Comparison of ENCODE assay signal across 8 cellular contexts in genomic region chr18:59265246-59266018, GRCh38. TPM values are rescaled to one million over a fixed set of nuclear protein-coding genes. Genes with fewer than 3 reads are reported as not detected.
A peak's percentile ranks its signal among the peaks of the same experiment; 100 is the strongest.
DNase-seq lines count a peak whose midpoint lies in the region; ATAC-seq and TF ChIP-seq lines count a peak whose summit lies in the region.

No MANE protein-coding gene starts in this region.

- no peak overlapping the region for H3K27ac ChIP-seq in CD8-positive, alpha-beta memory T cell (ENCODE audit: low read depth, low read length)
- H3K27ac ChIP-seq in OCI-LY1 (ENCODE audit: low read depth, low read length, poor library complexity, severe bottlenecking) (no peak overlapping the region), MM.1S (ENCODE audit: low read length) (no peak overlapping the region)

- DNase-seq in CD8-positive, alpha-beta memory T cell, result no peak
- DNase-seq in fibroblast of the aortic adventitia (ENCODE audit: low read depth) (no peak), amygdala (lab: John Stamatoyannopoulos, UW) (no peak), NCI-H226 (no peak), MM.1S (no peak)
- DNase-seq in stimulated activated CD8-positive, alpha-beta memory T cell treated with anti-CD3 and anti-CD28 coated beads, Interleukin-2, amount 100 ng/mL, for 48 hours (ENCODE audit: low read depth in 2 of 2), result peak; percentile 28 to 40

- peaks cover 31% of the 10 kb centered on the region for H3K27me3 ChIP-seq in CD8-positive, alpha-beta memory T cell (ENCODE audit: insufficient read depth, low read length, poor library complexity, severe bottlenecking)
- H3K27me3 ChIP-seq in OCI-LY1 (ENCODE audit: insufficient read depth, low read length) (0 out of 2 replicates have a peak, but pooled peaks cover 3% of the 10 kb centered on the region), MM.1S (replicated peaks; ENCODE audit: insufficient read depth, low read length) (peaks cover 39% of the 10 kb centered on the region)

- H3K36me3 ChIP-seq in CD8-positive, alpha-beta memory T cell (ENCODE audit: insufficient read depth, low read length), result no peaks in the 10 kb centered on the region
- no peaks in the 10 kb centered on the region for H3K36me3 ChIP-seq in OCI-LY1 (ENCODE audit: insufficient read depth, low read length)
- no peaks in the 10 kb centered on the region for H3K36me3 ChIP-seq in MM.1S (replicated peaks; ENCODE audit: insufficient read depth, low read length)

- H3K79me2 ChIP-seq in OCI-LY1 (ENCODE audit: insufficient read depth, low read length) (no peaks in the 10 kb centered on the region), MM.1S (ENCODE audit: low read length) (no peaks in the 10 kb centered on the region)

- H3K27ac Mint-ChIP-seq in CD8-positive, alpha-beta memory T cell, result no peak overlapping the region

- peak overlapping the region in 6 of 7 donors; percentile 29 to 73 (median 38) for H3K4me3 Mint-ChIP-seq in CD8-positive, alpha-beta memory T cell

- peaks cover 67 to 79% of the 10 kb centered on the region in 2 donors for H3K27me3 Mint-ChIP-seq in CD8-positive, alpha-beta memory T cell

- CTCF ChIA-PET in CD8-positive, alpha-beta memory T cell (lab: Charles Lee), result no interaction called here

- H3K4me1 Mint-ChIP-seq in CD8-positive, alpha-beta memory T cell, result peaks cover 17 to 43% (median 25%) of the 10 kb centered on the region in 3 donors

- H3F3A ChIP-seq in OCI-LY1 (ENCODE audit: insufficient read depth, low read length) (no peaks in the 10 kb centered on the region), MM.1S (ENCODE audit: insufficient read depth, low read length) (no peaks in the 10 kb centered on the region)

- POLR2A ChIA-PET in CD8-positive, alpha-beta memory T cell (lab: Charles Lee), result no interaction called here

- no peaks in the 10 kb centered on the region for H3K36me3 Mint-ChIP-seq in CD8-positive, alpha-beta memory T cell

- H3K9me3 ChIP-seq in CD8-positive, alpha-beta memory T cell (ENCODE audit: low read length), result no peaks in the 10 kb centered on the region
- H3K9me3 ChIP-seq in OCI-LY1 (ENCODE audit: low read length), result no peaks in the 10 kb centered on the region
- H3K9me3 ChIP-seq in MM.1S (replicated peaks; ENCODE audit: insufficient read depth, low read length), result no peaks in the 10 kb centered on the region

- H3K4me1 ChIP-seq in CD8-positive, alpha-beta memory T cell (ENCODE audit: insufficient read depth, low read length), result no peaks in the 10 kb centered on the region
- H3K4me1 ChIP-seq in OCI-LY1 (ENCODE audit: insufficient read depth, low read length, severe bottlenecking), result peaks cover 6% of the 10 kb centered on the region
- no peaks in the 10 kb centered on the region for H3K4me1 ChIP-seq in MM.1S (ENCODE audit: low read length)

- no peaks in the 10 kb centered on the region for H4K20me1 ChIP-seq in OCI-LY1 (ENCODE audit: insufficient read depth, low read length)
- H4K20me1 ChIP-seq in MM.1S (ENCODE audit: insufficient read depth, low read length), result no peaks in the 10 kb centered on the region

- peak; percentile 58 for ATAC-seq in GM19463 (IDR thresholded peaks at IDR 0.05; ENCODE audit: unreplicated experiment)

- H3K9ac ChIP-seq in OCI-LY1 (ENCODE audit: low read length) (no peak overlapping the region), MM.1S (ENCODE audit: low read length) (no peak overlapping the region)

- TF ChIP-seq CTCF in OCI-LY1 (IDR thresholded peaks at IDR 0.05; ENCODE audit: low read length), result no peak
- no peak for TF ChIP-seq CTCF in fibroblast of the aortic adventitia (IDR thresholded peaks at IDR 0.05; ENCODE audit: insufficient read depth, low read length)
- TF ChIP-seq CTCF in MM.1S (IDR thresholded peaks at IDR 0.05; ENCODE audit: low read length), result no peak

- no peak overlapping the region for H3K4me3 ChIP-seq in CD8-positive, alpha-beta memory T cell (ENCODE audit: low read length)
- H3K4me3 ChIP-seq in OCI-LY1 (ENCODE audit: low read depth, low read length, poor library complexity, severe bottlenecking) (peak overlapping the region; percentile 49), fibroblast of the aortic adventitia (ENCODE audit: low read depth, low read length) (peak overlapping the region; percentile 41), MM.1S (ENCODE audit: low read length) (no peak overlapping the region)

- H3K4me2 ChIP-seq in OCI-LY1 (ENCODE audit: low read length), result peak overlapping the region; percentile 30
- H3K4me2 ChIP-seq in MM.1S (ENCODE audit: low read depth, low read length), result no peak overlapping the region

- no peak overlapping the region for H2AFZ ChIP-seq in OCI-LY1 (ENCODE audit: low read length)
- H2AFZ ChIP-seq in MM.1S (ENCODE audit: low read length), result no peak overlapping the region

- peaks cover 0 to 7% (median 3%) of the 10 kb centered on the region in 5 donors for H3K9me3 Mint-ChIP-seq in CD8-positive, alpha-beta memory T cell

- H3K9me2 ChIP-seq in OCI-LY1 (ENCODE audit: low read depth, low read length), result no peaks in the 10 kb centered on the region
- H3K9me2 ChIP-seq in MM.1S (replicated peaks; ENCODE audit: insufficient read depth, low read length), result no peaks in the 10 kb centered on the region

RNA-seq across cellular contexts. Expression of gene RAX, which starts 7.8 kb away (rescaled TPM):
- total RNA-seq in CD8-positive, alpha-beta memory T cell, result not detected
- polyA plus RNA-seq in CD8-positive, alpha-beta memory T cell, result not detected
- not detected in 2 replicates for total RNA-seq in fibroblast of the aortic adventitia (ENCODE audit: low replicate concordance)

RNA-seq across cellular contexts. Expression of gene GRP, which starts 45.5 kb away (rescaled TPM):
- not detected for total RNA-seq in CD8-positive, alpha-beta memory T cell
- polyA plus RNA-seq in CD8-positive, alpha-beta memory T cell, result not detected
- not detected in 2 replicates for total RNA-seq in fibroblast of the aortic adventitia (ENCODE audit: low replicate concordance)

RNA-seq across cellular contexts. Expression of gene CPLX4, which starts 53.0 kb away (rescaled TPM):
- total RNA-seq in CD8-positive, alpha-beta memory T cell, result not detected
- not detected for polyA plus RNA-seq in CD8-positive, alpha-beta memory T cell
- total RNA-seq in fibroblast of the aortic adventitia (ENCODE audit: low replicate concordance), result 0.49 TPM in 1 of 2 replicates, not detected in the other

Comparison
In these comparisons a context has a peak if more than half of its experiments do, and no peak if none do; other contexts are left out.
1. DNase-seq: peak in stimulated activated CD8-positive, alpha-beta memory T cell treated with anti-CD3 and anti-CD28 coated beads, Interleukin-2, amount 100 ng/mL, for 48 hours (2 of 2); none in CD8-positive, alpha-beta memory T cell (0 of 5), fibroblast of the aortic adventitia (single experiment), amygdala (0 of 56), NCI-H226 (single experiment) and MM.1S (single experiment).
2. H3K4me3 ChIP-seq: peak in OCI-LY1 (single experiment) and fibroblast of the aortic adventitia (single experiment); none in CD8-positive, alpha-beta memory T cell (single experiment) and MM.1S (single experiment).